ENCODE assay signal across 2 cellular contexts in the genomic region with DNA sequence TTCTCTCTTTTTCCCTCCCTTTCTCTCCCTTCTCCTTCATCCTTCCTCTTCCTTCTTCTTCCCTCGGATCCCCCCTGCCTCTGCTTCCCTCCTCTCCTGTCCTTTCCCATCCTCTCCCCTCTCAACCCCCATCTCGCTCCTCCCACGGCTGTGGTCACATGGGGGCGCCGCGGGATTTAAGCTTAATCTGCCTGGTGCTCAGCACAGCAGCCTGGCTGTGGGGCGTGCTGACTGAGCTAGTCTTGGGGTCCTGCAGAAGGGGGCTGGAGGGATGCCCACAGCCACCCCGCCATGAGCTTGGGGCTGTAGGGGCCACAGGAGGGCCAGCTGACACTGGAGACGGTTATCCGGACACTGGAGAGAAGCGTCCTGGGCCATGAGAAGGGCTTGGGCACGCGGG.
TF ChIP-seq lines count a peak whose summit lies in the region.

No MANE protein-coding gene starts in this region.

TF ChIP-seq in SK-N-SH, 30 proteins besides CTCF, POLR2A, EP300 and RAD21 (continued from another document):
- TF ChIP-seq CHD2 (IDR thresholded peaks at IDR 0.05; ENCODE audit: low read length, partially characterized antibody) (no peak), MEF2A (IDR thresholded peaks at IDR 0.05; ENCODE audit: borderline replicate concordance, low read depth) (no peak), TEAD4 (IDR thresholded peaks at IDR 0.05; ENCODE audit: borderline replicate concordance, insufficient read depth) (no peak), NFIC (IDR thresholded peaks at IDR 0.05; ENCODE audit: borderline replicate concordance) (no peak), EZH2phosphoT487 (IDR thresholded peaks at IDR 0.05; ENCODE audit: borderline replicate concordance, low read depth) (no peak), YY1 (IDR thresholded peaks at IDR 0.05; ENCODE audit: low read depth) (no peak), TAF1 (IDR thresholded peaks at IDR 0.05; ENCODE audit: borderline replicate concordance, low read depth, low read length) (no peak), FOXM1 (IDR thresholded peaks at IDR 0.05; ENCODE audit: low read depth) (no peak), GATA2 (CRISPR knock-in tag; IDR thresholded peaks at IDR 0.05) (no peak)
- TF ChIP-seq, protein P1, sequence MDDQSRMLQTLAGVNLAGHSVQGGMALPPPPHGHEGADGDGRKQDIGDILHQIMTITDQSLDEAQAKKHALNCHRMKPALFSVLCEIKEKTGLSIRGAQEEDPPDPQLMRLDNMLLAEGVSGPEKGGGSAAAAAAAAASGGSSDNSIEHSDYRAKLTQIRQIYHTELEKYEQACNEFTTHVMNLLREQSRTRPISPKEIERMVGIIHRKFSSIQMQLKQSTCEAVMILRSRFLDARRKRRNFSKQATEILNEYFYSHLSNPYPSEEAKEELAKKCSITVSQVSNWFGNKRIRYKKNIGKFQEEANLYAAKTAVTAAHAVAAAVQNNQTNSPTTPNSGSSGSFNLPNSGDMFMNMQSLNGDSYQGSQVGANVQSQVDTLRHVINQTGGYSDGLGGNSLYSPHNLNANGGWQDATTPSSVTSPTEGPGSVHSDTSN (IDR thresholded peaks at IDR 0.05), result no peak

TF ChIP-seq in SK-N-SH treated with all-trans-retinoic acid at 6 μM for 48 hours, 23 proteins besides CTCF, POLR2A, EP300 and RAD21:
- TF ChIP-seq, protein P2, sequence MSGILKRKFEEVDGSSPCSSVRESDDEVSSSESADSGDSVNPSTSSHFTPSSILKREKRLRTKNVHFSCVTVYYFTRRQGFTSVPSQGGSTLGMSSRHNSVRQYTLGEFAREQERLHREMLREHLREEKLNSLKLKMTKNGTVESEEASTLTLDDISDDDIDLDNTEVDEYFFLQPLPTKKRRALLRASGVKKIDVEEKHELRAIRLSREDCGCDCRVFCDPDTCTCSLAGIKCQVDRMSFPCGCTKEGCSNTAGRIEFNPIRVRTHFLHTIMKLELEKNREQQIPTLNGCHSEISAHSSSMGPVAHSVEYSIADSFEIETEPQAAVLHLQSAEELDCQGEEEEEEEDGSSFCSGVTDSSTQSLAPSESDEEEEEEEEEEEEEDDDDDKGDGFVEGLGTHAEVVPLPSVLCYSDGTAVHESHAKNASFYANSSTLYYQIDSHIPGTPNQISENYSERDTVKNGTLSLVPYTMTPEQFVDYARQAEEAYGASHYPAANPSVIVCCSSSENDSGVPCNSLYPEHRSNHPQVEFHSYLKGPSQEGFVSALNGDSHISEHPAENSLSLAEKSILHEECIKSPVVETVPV (CRISPR knock-in tag; IDR thresholded peaks at IDR 0.05), result no peak
- TF ChIP-seq ZNF70 (CRISPR knock-in tag; IDR thresholded peaks at IDR 0.05) (no peak), ISL1 (CRISPR knock-in tag; IDR thresholded peaks at IDR 0.05) (no peak)
